ENCODE assay signal across 8 cellular contexts in genomic region chr4:86935499-86935832, GRCh38.
A peak's percentile ranks its signal among the peaks of the same experiment; 100 is the strongest.
DNase-seq lines count a peak whose midpoint lies in the region; ATAC-seq and TF ChIP-seq lines count a peak whose summit lies in the region.

No MANE protein-coding gene starts in this region.

- no peaks in the 10 kb centered on the region for H3K27me3 Mint-ChIP-seq in stimulated activated memory B cell treated with anti-CD40 and anti-IgM and Interleukin-4, amounts not matched to agents 10 μg/mL and 1 μg/mL and 100 μg/mL, for 72 hours

- peak overlapping the region; percentile 86 for H3K27ac Mint-ChIP-seq in stimulated activated memory B cell treated with anti-CD40 and anti-IgM and Interleukin-4, amounts not matched to agents 10 μg/mL and 1 μg/mL and 100 μg/mL, for 72 hours

- peak overlapping the region; percentile 75 for H3K27ac ChIP-seq in brain microvascular endothelial cell
- peak overlapping the region; percentile 87 for H3K27ac ChIP-seq in layer of hippocampus (ENCODE audit: low read depth, low read length)

- peaks cover 56% of the 10 kb centered on the region for H3K4me1 Mint-ChIP-seq in stimulated activated memory B cell treated with anti-CD40 and anti-IgM and Interleukin-4, amounts not matched to agents 10 μg/mL and 1 μg/mL and 100 μg/mL, for 72 hours

- peak overlapping the region; percentile 92 for H3K4me3 Mint-ChIP-seq in stimulated activated memory B cell treated with anti-CD40 and anti-IgM and Interleukin-4, amounts not matched to agents 10 μg/mL and 1 μg/mL and 100 μg/mL, for 72 hours

- no peaks in the 10 kb centered on the region for H3K36me3 ChIP-seq in brain microvascular endothelial cell (replicated peaks)

- DNase-seq in NB4 (ENCODE audit: low read depth): peak; percentile 64
- DNase-seq in brain microvascular endothelial cell: no peak
- DNase-seq in KBM-7: no peak
- DNase-seq in NCI-H187 (lab: John Stamatoyannopoulos, UW): no peak
- DNase-seq in AG08396 (ENCODE audit: low spot score): no peak

- peaks cover 6% of the 10 kb centered on the region for H3K36me3 Mint-ChIP-seq in stimulated activated memory B cell treated with anti-CD40 and anti-IgM and Interleukin-4, amounts not matched to agents 10 μg/mL and 1 μg/mL and 100 μg/mL, for 72 hours

- no peaks in the 10 kb centered on the region for H3K27me3 ChIP-seq in brain microvascular endothelial cell (replicated peaks)
- no peaks in the 10 kb centered on the region for H3K27me3 ChIP-seq in layer of hippocampus (ENCODE audit: control insufficient read depth, insufficient read depth, low read length)

- H3K4me3 ChIP-seq in NB4 (ENCODE audit: low read depth, low read length): peak overlapping the region; percentile 90
- peak overlapping the region; percentile 83 for H3K4me3 ChIP-seq in brain microvascular endothelial cell (ENCODE audit: low read depth, low read length)

- H3K9me3 Mint-ChIP-seq in stimulated activated memory B cell treated with anti-CD40 and anti-IgM and Interleukin-4, amounts not matched to agents 10 μg/mL and 1 μg/mL and 100 μg/mL, for 72 hours: no peaks in the 10 kb centered on the region

- no peak for TF ChIP-seq CTCF in NB4 (IDR thresholded peaks at IDR 0.05; ENCODE audit: low read depth, low read length)
- no peak for TF ChIP-seq CTCF in brain microvascular endothelial cell (IDR thresholded peaks at IDR 0.05; ENCODE audit: low read depth, low read length, missing control alignments)

- peak; percentile 1 for ATAC-seq in GM19397 (IDR thresholded peaks at IDR 0.05; ENCODE audit: unreplicated experiment)
- peak; percentile 3 for ATAC-seq in stimulated activated memory B cell treated with anti-CD40 and anti-IgM and Interleukin-4, amounts not matched to agents 10 μg/mL and 1 μg/mL and 100 μg/mL, for 72 hours

- TF ChIP-seq POLR2A in NB4 (IDR thresholded peaks at IDR 0.05; ENCODE audit: extremely low read depth, insufficient read length): no peak

- in situ Hi-C loops in brain microvascular endothelial cell (cut with HindIII; ENCODE audit: low pct_ligation_motif_present, low sequenced_read_pairs) (loop anchor here (25.0 kb wide), 1 partner anchor 177 kb away; no protein-coding TSS in a partner anchor), KBM-7 (cut with MboI; ENCODE audit: low pct_unique_long_range_greater_than_20kb, low sequenced_read_pairs) (loop anchor here (25.0 kb wide), 1 partner anchor 152 kb away; no protein-coding TSS in a partner anchor)
